ENCODE assay signal across 8 cellular contexts in genomic region chr18:500556-501405, GRCh38. TPM values are rescaled to one million over a fixed set of nuclear protein-coding genes. Genes with fewer than 3 reads are reported as not detected.
A peak's percentile ranks its signal among the peaks of the same experiment; 100 is the strongest.
DNase-seq lines count a peak whose midpoint lies in the region; ATAC-seq and TF ChIP-seq lines count a peak whose summit lies in the region.

TSS of gene COLEC12 (minus strand) at chr18:500701. CDS start at chr18:500514, 187 bp downstream.

- no peak for TF ChIP-seq POLR2A in prostate gland (IDR thresholded peaks at IDR 0.05)

- TF ChIP-seq CTCF in Caco-2 (IDR thresholded peaks at IDR 0.05; ENCODE audit: insufficient read depth in 1 of 2, low read depth in 1 of 2, low read length in 1 of 2, severe bottlenecking in 1 of 2, unreplicated experiment in 1 of 2), result no peak
- TF ChIP-seq CTCF in prostate gland (IDR thresholded peaks at IDR 0.05), result no peak
- no peak for TF ChIP-seq CTCF in GM10248 (IDR thresholded peaks at IDR 0.05; ENCODE audit: control extremely low read depth, extremely low read depth, low read depth, missing control alignments)

- no peaks in the 10 kb centered on the region for H3K36me3 ChIP-seq in Caco-2 (ENCODE audit: control insufficient read depth, insufficient read depth, low read length)
- no peaks in the 10 kb centered on the region for H3K36me3 ChIP-seq in prostate gland

- no peaks in the 10 kb centered on the region for H3K27me3 Mint-ChIP-seq in Caco-2 (ENCODE audit: insufficient read depth, unreplicated experiment)
- H3K27me3 Mint-ChIP-seq in naive thymus-derived CD8-positive, alpha-beta T cell, result peaks cover 13 to 54% (median 33%) of the 10 kb centered on the region in 5 donors

- WGBS in prostate gland, result 4% methylated on average over 81 of the region's 90 CpGs

- CTCF ChIA-PET in Caco-2 (lab: Charles Lee) (no interaction called here), GM10248 (lab: Yijun Ruan, JAX) (interaction anchor here (0.8 kb wide), 1 partner anchor 92 kb away, joined by 3 read pairs; no protein-coding TSS in a partner anchor)

- H3K9me3 Mint-ChIP-seq in Caco-2 (ENCODE audit: unreplicated experiment), result no peaks in the 10 kb centered on the region
- no peaks in the 10 kb centered on the region for H3K9me3 Mint-ChIP-seq in naive thymus-derived CD8-positive, alpha-beta T cell

- POLR2A ChIA-PET in Caco-2 (lab: Charles Lee), result no interaction called here
- POLR2A ChIA-PET in GM10248 (lab: Yijun Ruan, JAX), result no interaction called here
- POLR2A ChIA-PET in naive thymus-derived CD8-positive, alpha-beta T cell (lab: Charles Lee), result no interaction called here

- H3K9me3 ChIP-seq in Caco-2 (no peaks in the 10 kb centered on the region), prostate gland (no peaks in the 10 kb centered on the region)

- no peaks in the 10 kb centered on the region for H3K27me3 ChIP-seq in Caco-2 (replicated peaks; ENCODE audit: control insufficient read depth, insufficient read depth, low read length)
- H3K27me3 ChIP-seq in prostate gland (replicated peaks; ENCODE audit: insufficient read depth), result no peaks in the 10 kb centered on the region

- no TSS peak for BruUV-seq in Caco-2 (replicated peaks; lab: Mats Ljungman, UMichigan)

- DNase-seq in Caco-2 (no peak), head of caudate nucleus (peak in 27 of 42 donors; percentile 11 to 63 (median 37)), prostate gland (ENCODE audit: low spot score) (peak; percentile 20), SKM-1 treated with dmso at 0.1 percent for 144 hours (lab: John Stamatoyannopoulos, UW; ENCODE audit: unreplicated experiment) (no peak), GM10248 (ENCODE audit: extremely low spot score) (no peak), cerebellar nuclear complex (lab: John Stamatoyannopoulos, UW) (no peak)
- no peak for DNase-seq in naive thymus-derived CD8-positive, alpha-beta T cell

- H3K4me3 ChIP-seq in Caco-2 (ENCODE audit: low read depth, low read length), result peak within 1 kb of the TSS; percentile 37
- H3K4me3 ChIP-seq in prostate gland, result peak within 1 kb of the TSS; percentile 53 to 62

- H3K4me1 ChIP-seq in Caco-2, result peaks cover 47% of the 10 kb centered on the region
- no peaks in the 10 kb centered on the region for H3K4me1 ChIP-seq in prostate gland (replicated peaks)

- intact Hi-C loops in Caco-2 (cut with micrococcal nuclease; ENCODE audit: unreplicated experiment) (no loop called here), head of caudate nucleus (cut with DNase I) (no loop called here), prostate gland (cut with DNase I) (no loop called here)

- peak within 1 kb of the TSS; percentile 79 for H3K4me3 Mint-ChIP-seq in Caco-2 (ENCODE audit: unreplicated experiment)
- H3K4me3 Mint-ChIP-seq in naive thymus-derived CD8-positive, alpha-beta T cell, result peak within 1 kb of the TSS in 5 of 10 donors; percentile 23 to 42 (median 33)

- peak within 1 kb of the TSS; percentile 44 to 69 for H3K27ac ChIP-seq in prostate gland

- H3K4me1 Mint-ChIP-seq in Caco-2 (ENCODE audit: low read depth, unreplicated experiment), result peaks cover 35% of the 10 kb centered on the region
- peaks cover 0 to 13% (median 8%) of the 10 kb centered on the region in 4 donors for H3K4me1 Mint-ChIP-seq in naive thymus-derived CD8-positive, alpha-beta T cell

- peak within 1 kb of the TSS; percentile 85 for H3K27ac Mint-ChIP-seq in Caco-2 (ENCODE audit: unreplicated experiment)
- peak within 1 kb of the TSS in 1 of 10 donors; percentile 40 for H3K27ac Mint-ChIP-seq in naive thymus-derived CD8-positive, alpha-beta T cell

- ATAC-seq in SK-N-SH treated with all-trans-retinoic acid at 6 μM for 48 hours, result peak; percentile 11
- no peak for ATAC-seq in naive thymus-derived CD8-positive, alpha-beta T cell

- H3K36me3 Mint-ChIP-seq in Caco-2 (ENCODE audit: insufficient read depth, unreplicated experiment), result peaks cover 16% of the 10 kb centered on the region
- no peaks in the 10 kb centered on the region for H3K36me3 Mint-ChIP-seq in naive thymus-derived CD8-positive, alpha-beta T cell

TF ChIP-seq in SK-N-SH treated with all-trans-retinoic acid at 6 μM for 48 hours, 23 proteins besides CTCF, POLR2A, EP300 and RAD21:
- no peak for TF ChIP-seq PPARA (CRISPR knock-in tag; IDR thresholded peaks at IDR 0.05; ENCODE audit: borderline replicate concordance)
- TF ChIP-seq ISL1 (CRISPR knock-in tag; IDR thresholded peaks at IDR 0.05), result no peak
- TF ChIP-seq TCF4 (CRISPR knock-in tag; IDR thresholded peaks at IDR 0.05; ENCODE audit: borderline replicate concordance), result no peak
- no peak for TF ChIP-seq BACH2 (CRISPR knock-in tag; IDR thresholded peaks at IDR 0.05; ENCODE audit: borderline replicate concordance)
- TF ChIP-seq ESRRG (CRISPR knock-in tag; IDR thresholded peaks at IDR 0.05), result no peak
- TF ChIP-seq ZFP3 (CRISPR knock-in tag; IDR thresholded peaks at IDR 0.05), result no peak
- TF ChIP-seq CSDC2 (CRISPR knock-in tag; IDR thresholded peaks at IDR 0.05), result no peak
- no peak for TF ChIP-seq ZFP30 (CRISPR knock-in tag; IDR thresholded peaks at IDR 0.05)
- TF ChIP-seq OSR1 (CRISPR knock-in tag; IDR thresholded peaks at IDR 0.05), result no peak
- no peak for TF ChIP-seq ARNTL (CRISPR knock-in tag; IDR thresholded peaks at IDR 0.05; ENCODE audit: borderline replicate concordance, low read depth)
- TF ChIP-seq RARB (CRISPR knock-in tag; IDR thresholded peaks at IDR 0.05), result no peak
- no peak for TF ChIP-seq GLIS3 (CRISPR knock-in tag; IDR thresholded peaks at IDR 0.05)
- TF ChIP-seq PATZ1 (CRISPR knock-in tag; IDR thresholded peaks at IDR 0.05; ENCODE audit: borderline replicate concordance), result no peak
- TF ChIP-seq ZC3H10 (CRISPR knock-in tag; IDR thresholded peaks at IDR 0.05), result no peak
- TF ChIP-seq TOX (CRISPR knock-in tag; IDR thresholded peaks at IDR 0.05; ENCODE audit: borderline replicate concordance), result no peak
- TF ChIP-seq SNAI2 (CRISPR knock-in tag; IDR thresholded peaks at IDR 0.05), result no peak
- TF ChIP-seq ZNF565 (CRISPR knock-in tag; conservative IDR thresholded peaks at IDR 0.05; ENCODE audit: low read depth), result no peak

RNA-seq across cellular contexts. Expression of gene COLEC12, which starts in this region (rescaled TPM):
- total RNA-seq in Caco-2 (2022) (0.09 and 0.44 TPM in 2 replicates), prostate gland (10 to 100 TPM; 11.1 to 35.0 TPM)
- total RNA-seq in naive thymus-derived CD8-positive, alpha-beta T cell, result under 1 TPM in 1 of 2 experiments, not detected in 1; 0.13 TPM
- not detected for polyA plus RNA-seq in naive thymus-derived CD8-positive, alpha-beta T cell

Comparison
In these comparisons a context has a peak if more than half of its experiments do, and no peak if none do; other contexts are left out.
1. DNase-seq: peak in head of caudate nucleus (27 of 42) and prostate gland (single experiment); none in Caco-2 (0 of 2), SKM-1 treated with dmso at 0.1 percent for 144 hours (single experiment), GM10248 (single experiment), naive thymus-derived CD8-positive, alpha-beta T cell (0 of 10) and cerebellar nuclear complex (0 of 2).